In the genomic region with DNA sequence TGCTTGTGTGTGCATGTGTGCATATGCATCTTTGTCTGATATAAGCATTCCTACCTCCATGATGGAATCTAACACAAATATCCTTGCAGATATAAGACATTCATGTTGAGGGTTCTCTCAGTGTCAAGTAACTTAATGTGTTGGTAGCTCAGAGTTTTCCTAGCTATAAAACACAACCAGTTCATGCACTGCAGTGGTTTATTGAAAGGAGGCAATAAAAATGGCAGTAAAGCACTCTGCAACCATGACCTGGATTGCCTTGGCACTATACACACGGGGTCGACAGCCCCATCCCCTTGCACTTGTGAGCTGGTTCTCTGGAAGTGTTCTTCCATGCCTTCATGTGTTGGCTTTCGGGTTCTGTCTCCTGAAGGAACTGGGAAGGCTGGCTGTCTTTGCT, we compare ENCODE assay signal across 23 cellular contexts. TPM values are rescaled to one million over a fixed set of nuclear protein-coding genes. Genes with fewer than 3 reads are reported as not detected.
DNase-seq lines count a peak whose midpoint lies in the region; ATAC-seq, FAIRE-seq and TF ChIP-seq lines count a peak whose summit lies in the region.
"Had no signal": no experiment of that assay in that cellular context is flagged by ENCODE, and none has a peak within 500 bp of the region (broad histone marks: within the 10 kb centered on the region; RNA-seq: fewer than 3 reads in every experiment).

No MANE protein-coding gene starts in this region.

- H3K36me3 Mint-ChIP-seq in H9 (ENCODE audit: insufficient read depth in 1 of 3, low read depth in 3 of 3) (peaks cover 12 to 33% (median 32%) of the 10 kb centered on the region in 3 experiments; a peak in 6 of 7 replicates), brain (peaks cover 8% of the 10 kb centered on the region)
- H3K36me3 Mint-ChIP-seq: CD14-positive monocyte had no signal

- H2BK20ac ChIP-seq in H9 (ENCODE audit: low read depth, low read length, poor library complexity, severe bottlenecking): no peak overlapping the region

- no peak overlapping the region for H4K8ac ChIP-seq in H9 (replicated peaks; ENCODE audit: insufficient read length, low read depth, low read length)

- peaks cover 2% of the 10 kb centered on the region for H4K20me1 ChIP-seq in H9 (ENCODE audit: control insufficient read depth, insufficient read depth, insufficient read length)

- H3K4me1 ChIP-seq in H9 (ENCODE audit: insufficient read depth, low read length) (peaks cover 17% of the 10 kb centered on the region), muscle layer of colon (ENCODE audit: insufficient read depth, low read length) (peaks cover 35% of the 10 kb centered on the region), stomach smooth muscle (ENCODE audit: control insufficient read depth, insufficient read depth, low read length) (peaks cover 8% of the 10 kb centered on the region)
- H3K4me1 ChIP-seq: SJCRH30 had no signal

- TF ChIP-seq CTCF in H9 (conservative IDR thresholded peaks at IDR 0.05): no peak
- no peak for TF ChIP-seq CTCF in brain (conservative IDR thresholded peaks at IDR 0.05)

- H3K9me3 ChIP-seq in H9 (ENCODE audit: control insufficient read depth, low read depth, low read length) (no peaks in the 10 kb centered on the region), muscle layer of colon (ENCODE audit: low read length) (no peaks in the 10 kb centered on the region), stomach smooth muscle (ENCODE audit: control insufficient read depth in 2 of 2, low read length in 2 of 2) (no peaks in the 10 kb centered on the region)
- H3K9me3 ChIP-seq: HAP-1, SJCRH30 had no signal

- no peak overlapping the region for H3K18ac ChIP-seq in H9 (ENCODE audit: insufficient read length, low read depth, low read length)

- no peak overlapping the region for H2BK120ac ChIP-seq in H9 (ENCODE audit: low read depth, low read length, poor library complexity, severe bottlenecking)

- no peak overlapping the region for H2BK5ac ChIP-seq in H9 (ENCODE audit: insufficient read length, low read length)

- no CpG with 5 or more reads among the region's 3 CpGs for WGBS in H9 (ENCODE audit: extremely low coverage, insufficient read length, low lambda C conversion rate)

- H3K4ac ChIP-seq in H9 (ENCODE audit: low read depth, low read length): no peak overlapping the region

- H3K4me3 ChIP-seq in muscle layer of colon (ENCODE audit: low read depth in 1 of 2, low read length in 2 of 2) (no peak overlapping the region), stomach smooth muscle (ENCODE audit: low read length in 2 of 2) (peak overlapping the region in 1 of 2 donors; percentile 41)
- H3K4me3 ChIP-seq: HAP-1, SJCRH30 had no signal

- no peak for DNase-seq in H9
- DNase-seq in caudate nucleus (lab: John Stamatoyannopoulos, UW): no peak
- DNase-seq in hypothalamus (lab: John Stamatoyannopoulos, UW): no peak
- DNase-seq in GM19239 (ENCODE audit: insufficient read length, low spot score): no peak
- DNase-seq: Karpas-422, MV-4-11, NCI-H1105 treated with DMSO at 0.1 percent for 48 hours, NCI-H2081, NCI-H2171 treated with DMSO at 0.1 percent for 48 hours, NCI-H524 treated with DMSO at 0.1 percent for 48 hours, NCI-H82 had no signal

- no peak overlapping the region for H3T11ph ChIP-seq in H9 (ENCODE audit: low read length)

- no peaks in the 10 kb centered on the region for H3K9me3 Mint-ChIP-seq in H9
- no peaks in the 10 kb centered on the region for H3K9me3 Mint-ChIP-seq in brain

- H2AK5ac ChIP-seq in H9 (ENCODE audit: insufficient read length, low read length): no peak overlapping the region

- H3K23me2 ChIP-seq in H9 (ENCODE audit: insufficient read length, low read depth, low read length, poor library complexity, severe bottlenecking): no peaks in the 10 kb centered on the region

- H3K23ac ChIP-seq in H9 (ENCODE audit: insufficient read length, low read depth, low read length): no peak overlapping the region

- H4K91ac ChIP-seq in H9 (ENCODE audit: insufficient read length, low read depth, low read length): no peak overlapping the region

- H2AFZ ChIP-seq in H9 (ENCODE audit: low read length): no peak overlapping the region

- H3K79me1 ChIP-seq in H9 (ENCODE audit: insufficient read depth, low read depth, low read length, poor library complexity, severe bottlenecking): peaks cover 8% of the 10 kb centered on the region

- no peak for FAIRE-seq in GM19239 (lab: Jason Lieb, UNC)
- FAIRE-seq: G401.6, GM12892, HTR-8/SVneo, RCC 7860 had no signal

- H3K9ac ChIP-seq in H9 (ENCODE audit: extremely low read depth, insufficient read length, low read length) (no peak overlapping the region), muscle layer of colon (ENCODE audit: low read length) (no peak overlapping the region), stomach smooth muscle (ENCODE audit: low read length in 2 of 2) (no peak overlapping the region)

- no peak overlapping the region for H2BK15ac ChIP-seq in H9 (ENCODE audit: low read depth, low read length)

- H3K4me2 ChIP-seq in H9 (ENCODE audit: insufficient read depth, insufficient read length, low read length): no peak overlapping the region

- H3K56ac ChIP-seq in H9 (ENCODE audit: insufficient read length, low read depth, low read length): no peak overlapping the region

- H3K27me3 ChIP-seq in H9 (ENCODE audit: insufficient read depth, low read length) (no peaks in the 10 kb centered on the region), muscle layer of colon (ENCODE audit: control insufficient read depth in 1 of 2, insufficient read depth in 2 of 2, low read length in 2 of 2) (peaks cover 0 to 6% of the 10 kb centered on the region in 2 donors), stomach smooth muscle (ENCODE audit: control insufficient read depth in 1 of 2, insufficient read depth in 2 of 2, low read length in 2 of 2) (peaks cover 0 to 12% of the 10 kb centered on the region in 2 donors)
- H3K27me3 ChIP-seq: SJCRH30 had no signal

- peaks cover 79 to 80% of the 10 kb centered on the region in 2 experiments for H3K4me1 Mint-ChIP-seq in H9
- H3K4me1 Mint-ChIP-seq in brain: peaks cover 75% of the 10 kb centered on the region
- H3K4me1 Mint-ChIP-seq: CD14-positive monocyte had no signal

- no peaks in the 10 kb centered on the region for H3K36me3 ChIP-seq in muscle layer of colon (ENCODE audit: insufficient read depth, low read length)
- no peaks in the 10 kb centered on the region for H3K36me3 ChIP-seq in stomach smooth muscle (ENCODE audit: control insufficient read depth in 2 of 2, insufficient read depth in 2 of 2, low read length in 2 of 2)
- H3K36me3 ChIP-seq: SJCRH30 had no signal

- H2BK12ac ChIP-seq in H9 (ENCODE audit: insufficient read length, low read depth, low read length): no peak overlapping the region

- no peak overlapping the region for H3K27ac ChIP-seq in H9 (ENCODE audit: insufficient read length, low read depth, low read length)
- peak overlapping the region; percentile 22 for H3K27ac ChIP-seq in muscle layer of colon (ENCODE audit: low read depth, low read length)
- H3K27ac ChIP-seq in stomach smooth muscle (ENCODE audit: low read length): peak overlapping the region; percentile 1
- H3K27ac ChIP-seq in caudate nucleus (ENCODE audit: low read depth, low read length): no peak overlapping the region
- H3K27ac ChIP-seq: SJCRH30 had no signal

- peak overlapping the region; percentile 19 to 81 (median 78); a peak in 5 of 7 replicates for H3K27ac Mint-ChIP-seq in H9
- H3K27ac Mint-ChIP-seq in brain: peak overlapping the region in 4 of 5 experiments; percentile 41 to 86 (median 80)
- H3K27ac Mint-ChIP-seq: CD14-positive monocyte had no signal

- no peaks in the 10 kb centered on the region for H3K27me3 Mint-ChIP-seq in H9 (ENCODE audit: low read depth)
- H3K27me3 Mint-ChIP-seq in brain: no peaks in the 10 kb centered on the region

- no peak overlapping the region for H4K5ac ChIP-seq in H9 (ENCODE audit: insufficient read length, low read depth, low read length)

- peak overlapping the region; percentile 36; the same call in 1 of the 2 replicates for H3K14ac ChIP-seq in H9 (ENCODE audit: insufficient read depth, low read length)

- no peak for ATAC-seq in HG03342 (IDR thresholded peaks at IDR 0.05; ENCODE audit: unreplicated experiment)

- H3K4me3 Mint-ChIP-seq in H9 (peak overlapping the region in 1 of 2 experiments; percentile 4; a peak in 1 of 5 replicates), brain (peak overlapping the region in 3 of 5 experiments; percentile 9 to 26 (median 23))
- H3K4me3 Mint-ChIP-seq: CD14-positive monocyte had no signal

- peaks cover 75% of the 10 kb centered on the region for H3K79me2 ChIP-seq in H9 (ENCODE audit: insufficient read depth, low read length)

RNA-seq across cellular contexts. Expression of gene GPC4, which starts 38.9 kb away (rescaled TPM):
- total RNA-seq in H9 (2021): 416 and 418 TPM in 2 replicates
- 3.7 TPM for polyA plus RNA-seq in brain (ENCODE audit: insufficient read depth, low read depth, low replicate concordance)
- total RNA-seq: OCI-LY7 had no signal

Comparison
In these comparisons a context has a peak if more than half of its experiments do, and no peak if none do; other contexts are left out.
1. H3K27ac ChIP-seq: peak in muscle layer of colon (single experiment) and stomach smooth muscle (single experiment); none in H9 (single experiment) and caudate nucleus (single experiment).